ENCODE assay signal across 8 cellular contexts in the genomic region with DNA sequence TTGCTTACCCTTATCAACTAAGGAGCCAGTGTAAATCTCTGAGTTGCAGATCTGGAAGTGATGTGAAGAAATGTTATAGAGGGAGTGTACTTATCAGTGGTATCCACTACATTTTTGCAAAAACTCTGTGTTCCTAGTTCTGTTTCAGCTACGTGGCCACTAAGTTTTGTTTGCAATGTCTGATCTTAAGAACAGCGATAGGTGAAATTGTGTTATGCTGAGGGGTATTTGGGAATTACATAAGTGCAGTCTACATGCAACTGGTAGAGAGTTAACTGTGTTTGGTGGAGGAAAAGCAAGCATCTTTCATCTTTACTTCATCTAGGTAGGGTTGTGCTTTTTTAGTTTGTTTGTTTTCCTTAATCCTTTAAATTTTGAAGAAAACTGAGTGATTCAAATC.
A peak's percentile ranks its signal among the peaks of the same experiment; 100 is the strongest.
DNase-seq lines count a peak whose midpoint lies in the region; ATAC-seq and TF ChIP-seq lines count a peak whose summit lies in the region.

No MANE protein-coding gene starts in this region.

- H3K4me3 Mint-ChIP-seq in activated naive CD4-positive, alpha-beta T cell treated with anti-CD3 and anti-CD28 coated beads, Interleukin-2, amount 50 U/mL, for 24 hours: peak overlapping the region; percentile 94
- peak overlapping the region; percentile 97 for H3K4me3 Mint-ChIP-seq in activated T-helper 2 cell treated with anti-CD3 and anti-CD28 coated beads, Interferon-gamma antibody, Interleukin-2, Interleukin-4, amounts not matched to agents 10 μg/mL and 5 μg/mL and 100 μg/mL, durations not matched to agents 14 hours and 24 hours and 36 hours (ENCODE audit: low read depth)
- H3K4me3 Mint-ChIP-seq in memory B cell: peak overlapping the region; percentile 100

- peaks cover 8% of the 10 kb centered on the region for H3K36me3 Mint-ChIP-seq in activated naive CD4-positive, alpha-beta T cell treated with anti-CD3 and anti-CD28 coated beads, Interleukin-2, amount 50 U/mL, for 24 hours
- H3K36me3 Mint-ChIP-seq in activated T-helper 2 cell treated with anti-CD3 and anti-CD28 coated beads, Interferon-gamma antibody, Interleukin-2, Interleukin-4, amounts not matched to agents 10 μg/mL and 5 μg/mL and 100 μg/mL, durations not matched to agents 14 hours and 24 hours and 36 hours (ENCODE audit: low read depth): peaks cover 57% of the 10 kb centered on the region
- H3K36me3 Mint-ChIP-seq in memory B cell: peaks cover 32% of the 10 kb centered on the region

- H3K4me3 ChIP-seq in tibial nerve (peak overlapping the region in 2 of 4 donors; percentile 41 to 54), body of pancreas (no peak overlapping the region)

- intact Hi-C loops in activated T-helper 2 cell treated with anti-CD3 and anti-CD28 coated beads, Interferon-gamma antibody, Interleukin-2, Interleukin-4, amounts not matched to agents 10 μg/mL and 5 μg/mL and 100 μg/mL, durations not matched to agents 14 hours and 24 hours and 36 hours (cut with micrococcal nuclease): loop anchor here (10.0 kb wide), 1 partner anchor 110 kb away; no protein-coding TSS in a partner anchor
- intact Hi-C loops in body of pancreas (cut with DNase I): no loop called here

- WGBS in tibial nerve, 2 donors: 64 to 75% methylated on average over 2 of the region's 2 CpGs
- WGBS in body of pancreas, 2 donors: 56 to 69% methylated on average over 2 of the region's 2 CpGs

- peak overlapping the region; percentile 98 for H3K27ac Mint-ChIP-seq in activated naive CD4-positive, alpha-beta T cell treated with anti-CD3 and anti-CD28 coated beads, Interleukin-2, amount 50 U/mL, for 24 hours
- peak overlapping the region; percentile 96 for H3K27ac Mint-ChIP-seq in activated T-helper 2 cell treated with anti-CD3 and anti-CD28 coated beads, Interferon-gamma antibody, Interleukin-2, Interleukin-4, amounts not matched to agents 10 μg/mL and 5 μg/mL and 100 μg/mL, durations not matched to agents 14 hours and 24 hours and 36 hours
- peak overlapping the region; percentile 99 for H3K27ac Mint-ChIP-seq in memory B cell

- no peak for ATAC-seq in memory B cell (ENCODE audit: low read depth)
- no peak for ATAC-seq in body of pancreas
- ATAC-seq in HG03442 (IDR thresholded peaks at IDR 0.05; ENCODE audit: unreplicated experiment): no peak

- DNase-seq in activated naive CD4-positive, alpha-beta T cell treated with Interleukin-2 at 50 U/mL for 16 hours: no peak
- no peak for DNase-seq in activated T-helper 2 cell treated with anti-CD3 and anti-CD28 coated beads, Interferon-gamma antibody, Interleukin-2, Interleukin-4, amounts not matched to agents 10 μg/mL and 5 μg/mL and 100 μg/mL, durations not matched to agents 14 hours and 24 hours and 36 hours (ENCODE audit: low spot score)
- no peak for DNase-seq in memory B cell (ENCODE audit: low spot score in 2 of 2)
- no peak for DNase-seq in tibial nerve (ENCODE audit: low spot score in 2 of 2)
- no peak for DNase-seq in body of pancreas
- DNase-seq in NCI-H345 (lab: John Stamatoyannopoulos, UW): no peak

- H3K4me1 ChIP-seq in tibial nerve (peaks cover 0 to 66% (median 11%) of the 10 kb centered on the region in 4 donors), body of pancreas (no peaks in the 10 kb centered on the region)

- H3K27me3 ChIP-seq in tibial nerve (no peaks in the 10 kb centered on the region), body of pancreas (no peaks in the 10 kb centered on the region)

- TF ChIP-seq CTCF in tibial nerve (IDR thresholded peaks at IDR 0.05) (no peak), body of pancreas (IDR thresholded peaks at IDR 0.05) (no peak)

- no peaks in the 10 kb centered on the region for H3K9me3 Mint-ChIP-seq in activated naive CD4-positive, alpha-beta T cell treated with anti-CD3 and anti-CD28 coated beads, Interleukin-2, amount 50 U/mL, for 24 hours
- H3K9me3 Mint-ChIP-seq in activated T-helper 2 cell treated with anti-CD3 and anti-CD28 coated beads, Interferon-gamma antibody, Interleukin-2, Interleukin-4, amounts not matched to agents 10 μg/mL and 5 μg/mL and 100 μg/mL, durations not matched to agents 14 hours and 24 hours and 36 hours: no peaks in the 10 kb centered on the region
- H3K9me3 Mint-ChIP-seq in memory B cell: no peaks in the 10 kb centered on the region

- H3K36me3 ChIP-seq in tibial nerve (no peaks in the 10 kb centered on the region), body of pancreas (replicated peaks in 1 of 2; ENCODE audit: insufficient read depth in 1 of 2, low read depth in 2 of 2) (no peaks in the 10 kb centered on the region)

- peaks cover 65% of the 10 kb centered on the region for H3K4me1 Mint-ChIP-seq in activated naive CD4-positive, alpha-beta T cell treated with anti-CD3 and anti-CD28 coated beads, Interleukin-2, amount 50 U/mL, for 24 hours
- H3K4me1 Mint-ChIP-seq in activated T-helper 2 cell treated with anti-CD3 and anti-CD28 coated beads, Interferon-gamma antibody, Interleukin-2, Interleukin-4, amounts not matched to agents 10 μg/mL and 5 μg/mL and 100 μg/mL, durations not matched to agents 14 hours and 24 hours and 36 hours (ENCODE audit: low read depth): peaks cover 54% of the 10 kb centered on the region
- H3K4me1 Mint-ChIP-seq in memory B cell: peaks cover 29% of the 10 kb centered on the region

- H3K27ac ChIP-seq in tibial nerve: peak overlapping the region; percentile 23 to 88 (median 81)
- H3K27ac ChIP-seq in body of pancreas: peak overlapping the region in 2 of 4 donors; percentile 27 to 64

- H3K27me3 Mint-ChIP-seq in activated naive CD4-positive, alpha-beta T cell treated with anti-CD3 and anti-CD28 coated beads, Interleukin-2, amount 50 U/mL, for 24 hours: no peaks in the 10 kb centered on the region
- no peaks in the 10 kb centered on the region for H3K27me3 Mint-ChIP-seq in activated T-helper 2 cell treated with anti-CD3 and anti-CD28 coated beads, Interferon-gamma antibody, Interleukin-2, Interleukin-4, amounts not matched to agents 10 μg/mL and 5 μg/mL and 100 μg/mL, durations not matched to agents 14 hours and 24 hours and 36 hours (ENCODE audit: low read depth)
- H3K27me3 Mint-ChIP-seq in memory B cell: no peaks in the 10 kb centered on the region

- H3K9me3 ChIP-seq in tibial nerve (no peaks in the 10 kb centered on the region), body of pancreas (no peaks in the 10 kb centered on the region)

- TF ChIP-seq EP300 in tibial nerve (IDR thresholded peaks at IDR 0.05): no peak

- TF ChIP-seq POLR2A in tibial nerve (IDR thresholded peaks at IDR 0.05): no peak
- no peak for TF ChIP-seq POLR2A in body of pancreas (IDR thresholded peaks at IDR 0.05)
